ENCODE assay signal across 26 cellular contexts in genomic region chr2:239360421-239361310, GRCh38. TPM values are rescaled to one million over a fixed set of nuclear protein-coding genes. Genes with fewer than 3 reads are reported as not detected.
A peak's percentile ranks its signal among the peaks of the same experiment; 100 is the strongest.
DNase-seq lines count a peak whose midpoint lies in the region; ATAC-seq, FAIRE-seq and TF ChIP-seq lines count a peak whose summit lies in the region.
"Had no signal": no experiment of that assay in that cellular context is flagged by ENCODE, and none has a peak within 500 bp of the region (broad histone marks: within the 10 kb centered on the region; RNA-seq: fewer than 3 reads in every experiment).

No MANE protein-coding gene starts in this region.

- H4K91ac ChIP-seq in H1 (replicated peaks; ENCODE audit: insufficient read length, low read length) (no peak overlapping the region), neuronal stem cell (ENCODE audit: low read depth, low read length, poor library complexity) (no peak overlapping the region)

- H2BK120ac ChIP-seq in H1 (replicated peaks; ENCODE audit: low read depth, low read length) (no peak overlapping the region), neuronal stem cell (ENCODE audit: low read depth, low read length) (no peak overlapping the region)

- no TSS peak for BruUV-seq in HepG2 (replicated peaks; lab: Mats Ljungman, UMichigan)

- H3K4me1 ChIP-seq in HepG2 (ENCODE audit: insufficient read depth, low read length) = peaks cover 14% of the 10 kb centered on the region
- H3K4me1 ChIP-seq in right lobe of liver = peaks cover 0 to 22% (median 11%) of the 10 kb centered on the region in 4 donors
- peaks cover 0 to 8% (median 3%) of the 10 kb centered on the region in 4 experiments; a peak in 5 of 7 replicates for H3K4me1 ChIP-seq in H1 (replicated peaks in 1 of 4; ENCODE audit: control insufficient read depth in 3 of 4, insufficient read depth in 4 of 4, low read length in 3 of 4)
- peaks cover 0 to 4% of the 10 kb centered on the region in 2 donors for H3K4me1 ChIP-seq in neuronal stem cell (ENCODE audit: control insufficient read depth in 2 of 2, insufficient read depth in 1 of 2, low read depth in 1 of 2, low read length in 2 of 2)
- H3K4me1 ChIP-seq: colonic mucosa had no signal

- in situ Hi-C loops in HepG2 (cut with HindIII; ENCODE audit: extremely low pct_ligation_motif_present, low pct_unique_long_range_greater_than_20kb) = no loop called here

- no peak overlapping the region for H3K27ac ChIP-seq in HepG2 (ENCODE audit: extremely low read length, insufficient read depth, low read length)
- no peak overlapping the region for H3K27ac ChIP-seq in right lobe of liver
- H3K27ac ChIP-seq in H1 (ENCODE audit: low read depth, low read length) = no peak overlapping the region
- no peak overlapping the region for H3K27ac ChIP-seq in neuronal stem cell (replicated peaks; ENCODE audit: low read length)
- H3K27ac ChIP-seq: BLaER1 treated with 17β-estradiol and CSF1 and Interleukin-3, amounts not matched to agents 10 nM and 100 nM; brain microvascular endothelial cell; colonic mucosa had no signal

- H2BK15ac ChIP-seq in H1 (ENCODE audit: low read length) (no peak overlapping the region), neuronal stem cell (ENCODE audit: low read length) (no peak overlapping the region)

- H3K4me2 ChIP-seq in HepG2 (ENCODE audit: low read depth, low read length) (no peak overlapping the region), H1 (ENCODE audit: insufficient read depth in 1 of 2, low read depth in 2 of 2, low read length in 2 of 2) (no peak overlapping the region), neuronal stem cell (ENCODE audit: insufficient read depth, low read length, poor library complexity, severe bottlenecking) (no peak overlapping the region)

- H3K4me3 ChIP-seq in HepG2 (replicated peaks in 1 of 3; ENCODE audit: insufficient read depth in 1 of 3, low read depth in 2 of 3, low read length in 3 of 3) (no peak overlapping the region), right lobe of liver (no peak overlapping the region), H1 (ENCODE audit: extremely low read depth in 1 of 4, insufficient read depth in 2 of 4, low read depth in 3 of 4, low read length in 4 of 4) (no peak overlapping the region), neuronal stem cell (ENCODE audit: low read length in 2 of 2) (no peak overlapping the region)
- H3K4me3 ChIP-seq: BLaER1 treated with 17β-estradiol and CSF1 and Interleukin-3, amounts not matched to agents 10 nM and 100 nM; colonic mucosa; lung; tibial nerve had no signal

- no peak for DNase-seq in HepG2 (ENCODE audit: low spot score)
- DNase-seq in right lobe of liver = no peak
- DNase-seq in H1 (ENCODE audit: low read depth in 1 of 2, low spot score in 2 of 2) = no peak
- no peak for DNase-seq in neuronal stem cell (ENCODE audit: low spot score)
- DNase-seq in SHP77 treated with DMSO at 0.1 percent for 48 hours (lab: John Stamatoyannopoulos, UW) = no peak
- no peak for DNase-seq in DMS 273 treated with DMSO at 0.1 percent for 48 hours (lab: John Stamatoyannopoulos, UW)
- DNase-seq in SW 1271 (lab: John Stamatoyannopoulos, UW) = no peak
- DNase-seq in SHP77 (lab: John Stamatoyannopoulos, UW) = no peak
- DNase-seq: activated B cell treated with CpG ODN at 0.5 μM for 24 hours; activated CD4-positive, alpha-beta memory T cell treated with anti-CD3 and anti-CD28 coated beads for 36 hours; activated effector memory CD4-positive, alpha-beta T cell treated with anti-CD3 and anti-CD28 coated beads, Interleukin-2, amount 50 U/mL, for 16 hours; activated naive CD8-positive, alpha-beta T cell treated with anti-CD3 and anti-CD28 coated beads, Interleukin-2, amount 50 U/mL, for 24 hours; activated T-cell treated with anti-CD3 and anti-CD28 coated beads for 4 hours; brain microvascular endothelial cell; colonic mucosa; kidney; MM.1S; NCI-H1436; NCI-H2171; NCI-H526; stimulated activated CD4-positive, alpha-beta T cell treated with anti-CD3 and anti-CD28 coated beads, Interleukin-2, amount 100 ng/mL, for 48 hours; stimulated activated naive CD8-positive, alpha-beta T cell treated with anti-CD3 and anti-CD28 coated beads, Interleukin-15, Interleukin-2, amounts not matched to agents 100 U/mL and 50 U/mL, for 24 hours; T1000 had no signal

- 94% methylated on average over 19 of the region's 19 CpGs for WGBS in HepG2 (ENCODE audit: low lambda C conversion rate)
- 64% methylated on average over 6 of the region's 19 CpGs for WGBS in right lobe of liver (ENCODE audit: insufficient coverage, low coverage, low lambda C conversion rate, missing lambda C conversion rate)
- 84% methylated on average over 19 of the region's 19 CpGs; no CpG with 5 or more reads in 1 of the 2 experiments for WGBS in H1 (ENCODE audit: extremely low coverage in 1 of 2, insufficient coverage in 1 of 2, insufficient read length in 1 of 2, insufficient replicate concordance in 2 of 2, low coverage in 1 of 2, low lambda C conversion rate in 2 of 2, missing lambda C conversion rate in 1 of 2), 2 experiments
- no CpG with 5 or more reads among the region's 19 CpGs for WGBS in neuronal stem cell (ENCODE audit: extremely low coverage in 2 of 2, insufficient read length in 2 of 2, insufficient replicate concordance in 1 of 2), 2 donors

- no peak overlapping the region for H3K56ac ChIP-seq in H1 (replicated peaks; ENCODE audit: insufficient read length, low read depth, low read length)

- H2AK5ac ChIP-seq in H1 (ENCODE audit: low read depth, low read length) (no peak overlapping the region), neuronal stem cell (ENCODE audit: low read depth, low read length) (peak overlapping the region; percentile 16)

- H3K79me1 ChIP-seq in H1 (ENCODE audit: low read depth, low read length) = peaks cover 13% of the 10 kb centered on the region
- H3K79me1 ChIP-seq in neuronal stem cell (ENCODE audit: low read depth, low read length) = peaks cover 12% of the 10 kb centered on the region

- POLR2A ChIA-PET in HepG2 (lab: Yijun Ruan, JAX) (no interaction called here), H1 (lab: Charles Lee; ENCODE audit: partially characterized antibody) (interaction anchor here (1.3 kb wide), 1 partner anchor 9 kb away, joined by 4 read pairs; no protein-coding TSS in a partner anchor)

- TF ChIP-seq EP300 in HepG2 (IDR thresholded peaks at IDR 0.05; ENCODE audit: low read depth in 2 of 2, low read length in 2 of 2) (no peak), HepG2 (CRISPR knock-in tag; IDR thresholded peaks at IDR 0.05; ENCODE audit: borderline replicate concordance) (no peak), H1 (IDR thresholded peaks at IDR 0.05; ENCODE audit: borderline replicate concordance in 1 of 2, low read depth in 2 of 2, low read length in 2 of 2) (no peak)

- H3K79me2 ChIP-seq in HepG2 (ENCODE audit: insufficient read depth, low read length) (peaks cover 56% of the 10 kb centered on the region), H1 (ENCODE audit: control insufficient read depth in 1 of 2, insufficient read depth in 2 of 2, low read length in 2 of 2) (peaks cover 3 to 96% of the 10 kb centered on the region in 2 experiments)

- no peak overlapping the region for H2BK20ac ChIP-seq in H1 (ENCODE audit: low read length)

- no peak overlapping the region for H3K9ac ChIP-seq in HepG2 (ENCODE audit: insufficient read depth, low read depth, low read length)
- H3K9ac ChIP-seq in H1 (replicated peaks in 1 of 4; ENCODE audit: extremely low read depth in 1 of 4, low read depth in 3 of 4, low read length in 3 of 4) = no peak overlapping the region
- H3K9ac ChIP-seq in neuronal stem cell (ENCODE audit: low read depth, low read length, poor library complexity) = no peak overlapping the region
- H3K9ac ChIP-seq: BLaER1 treated with 17β-estradiol and CSF1 and Interleukin-3, amounts not matched to agents 10 nM and 100 nM had no signal

- H3K23me2 ChIP-seq in H1 (ENCODE audit: low read depth, low read length) = no peaks in the 10 kb centered on the region

- H2BK5ac ChIP-seq in H1 (ENCODE audit: low read depth, low read length) (no peak overlapping the region), neuronal stem cell (ENCODE audit: low read length) (no peak overlapping the region)

- H3K36me3 ChIP-seq in HepG2 (replicated peaks in 1 of 2; ENCODE audit: control insufficient read depth in 1 of 2, insufficient read depth in 2 of 2, low read length in 2 of 2) = no peaks in the 10 kb centered on the region; a peak in 1 of 5 replicates
- H3K36me3 ChIP-seq in right lobe of liver = no peaks in the 10 kb centered on the region
- H3K36me3 ChIP-seq in H1 (ENCODE audit: control insufficient read depth in 2 of 4, insufficient read depth in 4 of 4, low read length in 3 of 4) = no peaks in the 10 kb centered on the region
- peaks cover 0 to under 1% of the 10 kb centered on the region in 2 donors for H3K36me3 ChIP-seq in neuronal stem cell (replicated peaks in 1 of 2; ENCODE audit: control insufficient read depth in 2 of 2, insufficient read depth in 2 of 2, low read length in 2 of 2)
- H3K36me3 ChIP-seq: brain microvascular endothelial cell, colonic mucosa, tibial nerve had no signal

- TF ChIP-seq CTCF in HepG2 (CRISPR knock-in tag; IDR thresholded peaks at IDR 0.05) = no peak
- no peak for TF ChIP-seq CTCF in right lobe of liver (IDR thresholded peaks at IDR 0.05)
- TF ChIP-seq CTCF in H1 (IDR thresholded peaks at IDR 0.05; ENCODE audit: control extremely low read depth in 1 of 3, insufficient read depth in 1 of 3, low read depth in 1 of 3, low read length in 3 of 3) = no peak

- TF ChIP-seq RAD21 in HepG2 (CRISPR knock-in tag; IDR thresholded peaks at IDR 0.05) (no peak), H1 (IDR thresholded peaks at IDR 0.05 in 1 of 2, conservative IDR thresholded peaks at IDR 0.05 in 1 of 2; ENCODE audit: low read depth in 2 of 2, low read length in 2 of 2) (no peak)

- intact Hi-C loops in HepG2 (cut with micrococcal nuclease; ENCODE audit: unreplicated experiment) = no loop called here
- intact Hi-C loops in right lobe of liver (cut with DNase I) = no loop called here

- no peak overlapping the region; the same call in none of the 2 replicates for H4K8ac ChIP-seq in H1 (ENCODE audit: extremely low read depth, insufficient read depth, low read length)
- H4K8ac ChIP-seq in neuronal stem cell (ENCODE audit: low read depth, low read length) = no peak overlapping the region

- H3K23ac ChIP-seq in H1 (ENCODE audit: insufficient read length) (no peak overlapping the region), neuronal stem cell (ENCODE audit: low read depth, low read length, poor library complexity) (no peak overlapping the region)

- H3K27me3 ChIP-seq in HepG2 (ENCODE audit: control insufficient read depth in 1 of 2, insufficient read depth in 2 of 2, low read length in 2 of 2) = no peaks in the 10 kb centered on the region
- H3K27me3 ChIP-seq in right lobe of liver = no peaks in the 10 kb centered on the region
- no peaks in the 10 kb centered on the region; a peak in 1 of 7 replicates for H3K27me3 ChIP-seq in H1 (replicated peaks in 1 of 4; ENCODE audit: control insufficient read depth in 3 of 4, extremely low read depth in 1 of 4, insufficient read depth in 3 of 4, low read length in 3 of 4)
- no peaks in the 10 kb centered on the region for H3K27me3 ChIP-seq in neuronal stem cell (ENCODE audit: control insufficient read depth in 3 of 3, insufficient read depth in 3 of 3, low read depth in 1 of 3, low read length in 3 of 3)
- H3K27me3 ChIP-seq: BLaER1 treated with 17β-estradiol and CSF1 and Interleukin-3, amounts not matched to agents 10 nM and 100 nM; brain microvascular endothelial cell; colonic mucosa; tibial nerve had no signal

- no peak overlapping the region for H4K5ac ChIP-seq in H1 (ENCODE audit: insufficient read length, low read depth, low read length)

- H3K9me3 ChIP-seq in HepG2 (ENCODE audit: low read length) (peaks cover 2% of the 10 kb centered on the region; the same call in 1 of the 2 replicates), right lobe of liver (no peaks in the 10 kb centered on the region), H1 (ENCODE audit: insufficient read depth in 2 of 2, low read depth in 1 of 2, low read length in 1 of 2) (peaks cover 0 to 2% of the 10 kb centered on the region in 2 experiments; a peak in 1 of 4 replicates), neuronal stem cell (replicated peaks in 1 of 2; ENCODE audit: control insufficient read depth in 2 of 2, insufficient read depth in 1 of 2, low read depth in 1 of 2, low read length in 2 of 2) (peaks cover 2 to 4% of the 10 kb centered on the region in 2 donors)
- H3K9me3 ChIP-seq: colonic mucosa, tibial nerve had no signal

- no peak overlapping the region for H2AFZ ChIP-seq in HepG2 (ENCODE audit: low read length)
- no peak overlapping the region for H2AFZ ChIP-seq in H1 (ENCODE audit: low read length)
- no peak overlapping the region for H2AFZ ChIP-seq in neuronal stem cell (ENCODE audit: low read length)

- CTCF ChIA-PET in HepG2 (lab: Yijun Ruan, JAX; ENCODE audit: low intra/inter-chr PET ratio, low total read pairs) = no interaction called here
- CTCF ChIA-PET in H1 (lab: Charles Lee; ENCODE audit: partially characterized antibody) = interaction anchor here (1.2 to 2.3 kb wide), 3 partner anchors 9 to 67 kb away, joined by 3 to 6 read pairs (median 5); no protein-coding TSS in a partner anchor

- H3K18ac ChIP-seq in H1 (ENCODE audit: extremely low read depth, low read length) (no peak overlapping the region), neuronal stem cell (ENCODE audit: low read length) (no peak overlapping the region)

- H2BK12ac ChIP-seq in H1 (ENCODE audit: low read depth, low read length) (no peak overlapping the region), neuronal stem cell (ENCODE audit: low read length) (no peak overlapping the region)

- ATAC-seq in HepG2 = peak; percentile 31
- ATAC-seq in right lobe of liver = no peak
- ATAC-seq: activated naive CD8-positive, alpha-beta T cell treated with anti-CD3 and anti-CD28 coated beads, Interleukin-2, amount 50 U/mL, for 24 hours; stimulated activated naive CD8-positive, alpha-beta T cell treated with anti-CD3 and anti-CD28 coated beads, Interleukin-15, Interleukin-2, amounts not matched to agents 100 U/mL and 50 U/mL, for 24 hours had no signal

- TF ChIP-seq POLR2A in HepG2 (IDR thresholded peaks at IDR 0.05; ENCODE audit: insufficient read depth in 1 of 2, low read depth in 2 of 2, low read length in 2 of 2) (no peak), right lobe of liver (IDR thresholded peaks at IDR 0.05) (no peak), H1 (IDR thresholded peaks at IDR 0.05; ENCODE audit: control extremely low read depth in 1 of 2, low read depth in 2 of 2, low read length in 2 of 2) (no peak)

- FAIRE-seq in HepG2 (lab: Jason Lieb, UNC) = no peak
- FAIRE-seq in H1 (lab: Jason Lieb, UNC) = no peak
- FAIRE-seq: kidney had no signal

- H4K20me1 ChIP-seq in HepG2 (ENCODE audit: insufficient read depth, low read length) = peaks cover 23% of the 10 kb centered on the region
- peaks cover 13 to 24% of the 10 kb centered on the region in 2 experiments for H4K20me1 ChIP-seq in H1 (replicated peaks in 1 of 2; ENCODE audit: control insufficient read depth in 1 of 2, insufficient read depth in 2 of 2, low read length in 2 of 2)

- no peak overlapping the region for H3K14ac ChIP-seq in H1 (ENCODE audit: insufficient read length)
- H3K14ac ChIP-seq in neuronal stem cell (ENCODE audit: low read length) = no peak overlapping the region

- H3K4ac ChIP-seq in H1 (replicated peaks; ENCODE audit: insufficient read length, low read depth, low read length) (no peak overlapping the region), neuronal stem cell (ENCODE audit: low read length) (no peak overlapping the region)

RNA-seq across cellular contexts. Expression of gene HDAC4, which starts 40.2 kb away (rescaled TPM):
- total RNA-seq in HepG2 (2016; rRNA removed; fragmentation: Illumina TruSeq; extraction: Trizol) (9.1 and 10.1 TPM in 2 replicates), right lobe of liver (10 to 100 TPM in 5 of 6 experiments, 1 to 10 TPM in 1; 8.9 to 22.4 (median 14.7) TPM)
- total RNA-seq in HepG2 (2016; cell fraction: cytosol; rRNA removed; fragmentation: Illumina TruSeq; extraction: Trizol; ENCODE audit: low read depth) = 19.0 and 23.2 TPM in 2 replicates
- 8.7 and 10.2 TPM in 2 replicates for total RNA-seq in HepG2 (2016; cell fraction: insoluble cytoplasmic fraction; rRNA removed; fragmentation: Illumina TruSeq; extraction: Trizol)
- total RNA-seq in HepG2 (2016; cell fraction: membrane; rRNA removed; fragmentation: Illumina TruSeq; extraction: Trizol) = 8.0 and 11.2 TPM in 2 replicates
- 14.9 and 20.4 TPM in 2 replicates for total RNA-seq in HepG2 (2016; cell fraction: nucleus; rRNA removed; fragmentation: Illumina TruSeq; extraction: Trizol)
- polyA plus RNA-seq in HepG2 (2011; rRNA removed) (11.5 and 11.9 TPM in 2 replicates), H1 (2011; rRNA removed) (15.4 and 31.2 TPM in 2 replicates)
- 6.8 and 7.6 TPM in 2 replicates for polyA plus RNA-seq in HepG2 (2011; cell fraction: cytosol; rRNA removed)
- polyA plus RNA-seq in HepG2 (2011; cell fraction: nucleus; rRNA removed) = 60.5 and 78.4 TPM in 2 replicates
- 8.7 and 10.7 TPM in 2 replicates for polyA plus RNA-seq in HepG2 (2012)
- polyA plus RNA-seq in HepG2 (2016; cell fraction: cytosol; fragmentation: Illumina TruSeq; extraction: Trizol; ENCODE audit: low read depth) = 0.57 and 0.92 TPM in 2 replicates
- 5.1 and 7.0 TPM in 2 replicates for polyA plus RNA-seq in HepG2 (2016; cell fraction: insoluble cytoplasmic fraction; fragmentation: Illumina TruSeq; extraction: Trizol; ENCODE audit: low read depth)
- 1.6 and 2.5 TPM in 2 replicates for polyA plus RNA-seq in HepG2 (2016; cell fraction: membrane; fragmentation: Illumina TruSeq; extraction: Trizol; ENCODE audit: low read depth)
- polyA plus RNA-seq in HepG2 (2016; cell fraction: nucleus; fragmentation: Illumina TruSeq; extraction: Trizol; ENCODE audit: insufficient read depth, low read depth) = 12.4 and 16.1 TPM in 2 replicates
- polyA minus RNA-seq in HepG2 (2011; rRNA and poly(A)+ RNA removed; ENCODE audit: low replicate concordance) = 27.5 and 29.0 TPM in 2 replicates
- polyA minus RNA-seq in HepG2 (2011; cell fraction: cytosol; rRNA and poly(A)+ RNA removed) = 10.9 and 14.4 TPM in 2 replicates
- 64.9 and 80.1 TPM in 2 replicates for polyA minus RNA-seq in HepG2 (2011; cell fraction: nucleus; rRNA and poly(A)+ RNA removed)
- total RNA-seq in H1 (2021; fragmentation: NEBNext Ultra II Directional; extraction: Animal tissue kit (Norgen Biotek cat#: 25700)) = 31.3 and 31.5 TPM in 2 replicates
- 14.3 TPM for polyA plus RNA-seq in H1 (2011; cell fraction: cytosol; rRNA removed)
- 24.1 TPM for polyA plus RNA-seq in H1 (2011; cell fraction: nucleus; rRNA removed)
- 9.7 to 17.8 TPM (median 12.6 TPM) in 4 replicates for polyA plus RNA-seq in H1 (2012, experiment 1 of 2)
- 5.0 TPM for polyA plus RNA-seq in H1 (2012, experiment 2 of 2)
- 14.8 TPM for polyA plus RNA-seq in H1 (2013, experiment 1 of 2)
- 12.6 TPM for polyA plus RNA-seq in H1 (2013, experiment 2 of 2)
- 35.1 and 38.5 TPM in 2 replicates for polyA minus RNA-seq in H1 (2011; rRNA and poly(A)+ RNA removed)
- polyA minus RNA-seq in H1 (2011; cell fraction: cytosol; rRNA and poly(A)+ RNA removed) = 26.3 TPM
- polyA minus RNA-seq in H1 (2011; cell fraction: nucleus; rRNA and poly(A)+ RNA removed) = 47.3 TPM
- polyA plus RNA-seq in neuronal stem cell (2013, experiment 1 of 2) = 15.9 TPM
- polyA plus RNA-seq in neuronal stem cell (2013, experiment 2 of 2) = 18.7 TPM
